14 cellular contexts compared by ENCODE assay signal in the genomic region with DNA sequence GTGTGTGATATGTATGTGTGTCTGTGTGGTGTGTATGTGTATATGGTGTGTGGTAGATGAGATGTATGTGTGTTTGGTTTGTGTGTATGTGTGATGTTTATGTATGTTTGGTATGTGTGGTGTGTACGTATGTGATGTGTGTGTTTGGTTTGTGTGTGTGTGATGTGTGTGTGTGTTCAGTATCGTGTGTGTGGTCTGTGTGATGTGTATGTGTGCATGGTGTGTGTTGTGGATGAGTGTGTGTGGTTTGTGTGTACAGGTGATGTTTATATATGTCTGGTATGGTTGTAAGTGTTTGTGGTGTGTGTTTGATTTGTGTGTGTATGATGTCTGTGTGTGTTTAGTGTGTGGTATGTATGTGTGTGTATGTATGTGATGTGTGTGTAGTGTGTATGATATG.
DNase-seq lines count a peak whose midpoint lies in the region; ATAC-seq, FAIRE-seq and TF ChIP-seq lines count a peak whose summit lies in the region.
"Had no signal": no experiment of that assay in that cellular context is flagged by ENCODE, and none has a peak within 500 bp of the region (broad histone marks: within the 10 kb centered on the region; RNA-seq: fewer than 3 reads in every experiment).

No MANE protein-coding gene starts in this region.

- CTCF ChIA-PET in HEK293T (lab: Yijun Ruan, JAX): no interaction called here

- H3K27me3 ChIP-seq in bronchial epithelial cell (ENCODE audit: control insufficient read depth, insufficient read depth, low read length): no peaks in the 10 kb centered on the region

- no peak overlapping the region for H3K4me3 ChIP-seq in bronchial epithelial cell (ENCODE audit: low read depth, low read length)
- H3K4me3 ChIP-seq: GM23338 had no signal

- no peak for TF ChIP-seq CTCF in bronchial epithelial cell (IDR thresholded peaks at IDR 0.05; ENCODE audit: insufficient read depth, low read length, severe bottlenecking)

- POLR2A ChIA-PET in HEK293T (lab: Yijun Ruan, JAX): no interaction called here

- DNase-seq in GM18507 (ENCODE audit: extremely low spot score, insufficient read length, low read depth): no peak
- no peak for DNase-seq in HEK293T (ENCODE audit: extremely low spot score)
- no peak for DNase-seq in bronchial epithelial cell (ENCODE audit: low read depth)
- DNase-seq in urothelium cell line (ENCODE audit: low spot score): no peak
- DNase-seq in islet precursor cell: no peak
- no peak for DNase-seq in activated CD4-positive, alpha-beta T cell treated with anti-CD3 and anti-CD28 coated beads, Interleukin-2, amount 50 U/mL, for 1 hour
- DNase-seq: CD8-positive, alpha-beta T cell; COR-L47; DMS53; GF-D8; HCEC 1CT; Karpas-422 had no signal

- no peak for ATAC-seq in HG02678 (IDR thresholded peaks at IDR 0.05; ENCODE audit: unreplicated experiment)
- ATAC-seq: CD8-positive, alpha-beta T cell; GM23338 had no signal

- no peaks in the 10 kb centered on the region for H3K36me3 ChIP-seq in bronchial epithelial cell (ENCODE audit: control insufficient read depth, insufficient read depth, low read length)

- FAIRE-seq in GM18507 (lab: Jason Lieb, UNC): peak; percentile 61
- FAIRE-seq in bronchial epithelial cell (lab: Jason Lieb, UNC): peak; percentile 98
- FAIRE-seq in urothelium cell line (lab: Jason Lieb, UNC): peak; percentile 99

TF ChIP-seq in HEK293T, 16 proteins besides CTCF, POLR2A, EP300 and RAD21:
- 0 out of 2 replicates have a peak, but pooled peaks have one; percentile 19 for TF ChIP-seq SUZ12 (IDR thresholded peaks at IDR 0.05)
- TF ChIP-seq LEF1 (IDR thresholded peaks at IDR 0.05; ENCODE audit: borderline replicate concordance): no peak
TF ChIP-seq in HEK293T: peak in this region for 1.
